Comparison of ENCODE assay signal across 26 cellular contexts in the genomic region with DNA sequence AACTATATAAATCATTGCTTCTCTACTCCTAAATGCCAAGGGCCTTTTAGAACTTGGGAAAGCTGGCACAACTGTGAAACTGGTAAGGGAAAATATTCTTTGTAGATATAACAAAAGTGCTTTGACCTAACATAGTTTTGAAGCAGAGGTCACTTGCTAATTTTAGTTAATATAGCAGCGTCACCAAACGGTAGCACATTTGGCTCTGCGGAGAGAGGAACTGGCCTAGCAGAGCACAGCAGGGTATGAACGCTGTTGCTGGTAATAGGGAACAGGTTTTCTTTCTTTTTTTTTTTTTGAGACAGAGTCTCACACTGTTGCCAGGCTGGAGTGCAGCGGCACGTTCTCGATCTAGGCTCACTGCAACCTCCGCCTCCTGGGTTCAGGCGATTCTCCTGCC.
DNase-seq lines count a peak whose midpoint lies in the region; ATAC-seq and TF ChIP-seq lines count a peak whose summit lies in the region.
"Had no signal": no experiment of that assay in that cellular context is flagged by ENCODE, and none has a peak within 500 bp of the region (broad histone marks: within the 10 kb centered on the region; RNA-seq: fewer than 3 reads in every experiment).

No MANE protein-coding gene starts in this region.

- H3K4me2 ChIP-seq in PC-9: no peak overlapping the region
- no peak overlapping the region for H3K4me2 ChIP-seq in Karpas-422 (ENCODE audit: low read depth, low read length, poor library complexity, severe bottlenecking)

- H3K9me3 Mint-ChIP-seq in activated T-cell treated with anti-CD3 and anti-CD28 coated beads, Interleukin-2, amount 50 U/mL, for 24 hours: no peaks in the 10 kb centered on the region
- H3K9me3 Mint-ChIP-seq: activated naive CD8-positive, alpha-beta T cell treated with anti-CD3 and anti-CD28 coated beads, Interleukin-2, amount 10 ng/mL, durations not matched to agents 7 days and 5 days; CD4-positive, alpha-beta memory T cell; stimulated activated naive CD8-positive, alpha-beta T cell treated with anti-CD3 and anti-CD28 coated beads, Interleukin-15, amount 100 ng/mL, for 72 hours; T-helper 2 cell treated with Interferon-gamma antibody and Interleukin-4, amounts not matched to agents 5 μg/mL and 100 μg/mL, for 36 hours had no signal

- no peak overlapping the region for H3K27ac Mint-ChIP-seq in activated T-cell treated with anti-CD3 and anti-CD28 coated beads, Interleukin-2, amount 50 U/mL, for 24 hours
- H3K27ac Mint-ChIP-seq: activated CD4-positive, alpha-beta T cell treated with anti-CD3 and anti-CD28 coated beads for 36 hours; activated naive CD8-positive, alpha-beta T cell treated with anti-CD3 and anti-CD28 coated beads, Interleukin-2, amount 10 ng/mL, durations not matched to agents 7 days and 5 days; CD4-positive, alpha-beta memory T cell; stimulated activated naive CD8-positive, alpha-beta T cell treated with anti-CD3 and anti-CD28 coated beads, Interleukin-15, amount 100 ng/mL, for 72 hours; T-helper 2 cell treated with Interferon-gamma antibody and Interleukin-4, amounts not matched to agents 5 μg/mL and 100 μg/mL, for 36 hours had no signal

- TF ChIP-seq CTCF in AG10803 (conservative IDR thresholded peaks at IDR 0.05; ENCODE audit: low read length) (no peak), PC-9 (conservative IDR thresholded peaks at IDR 0.05) (no peak), cardiac muscle cell (IDR thresholded peaks at IDR 0.05; ENCODE audit: low read depth, low read length) (no peak), lung (IDR thresholded peaks at IDR 0.05; ENCODE audit: control extremely low read depth, extremely low read depth) (no peak)

- H3K27ac ChIP-seq in PC-9 (no peak overlapping the region), cardiac muscle cell (peak overlapping the region; percentile 24), lung (ENCODE audit: low read depth in 1 of 2, low read length in 1 of 2) (peak overlapping the region in 1 of 2 donors; percentile 89), Karpas-422 (ENCODE audit: low read length) (no peak overlapping the region)
- H3K27ac ChIP-seq: dorsolateral prefrontal cortex, neutrophil, prostate gland, RWPE1 had no signal

- BruUV-seq in PC-9 (replicated peaks; lab: Mats Ljungman, UMichigan): no TSS peak

- no peaks in the 10 kb centered on the region for H3K79me2 ChIP-seq in PC-9 (ENCODE audit: low read depth)
- no peaks in the 10 kb centered on the region for H3K79me2 ChIP-seq in Karpas-422 (ENCODE audit: low read length)

- no peaks in the 10 kb centered on the region for H3K27me3 ChIP-seq in PC-9 (ENCODE audit: insufficient read depth, low read depth)
- H3K27me3 ChIP-seq in cardiac muscle cell: no peaks in the 10 kb centered on the region
- no peaks in the 10 kb centered on the region for H3K27me3 ChIP-seq in lung (ENCODE audit: control insufficient read depth, insufficient read depth)
- H3K27me3 ChIP-seq in Karpas-422 (ENCODE audit: low read length): no peaks in the 10 kb centered on the region
- H3K27me3 ChIP-seq: dorsolateral prefrontal cortex, neutrophil had no signal

- H2AFZ ChIP-seq in PC-9 (peak overlapping the region; percentile 61), Karpas-422 (ENCODE audit: low read length) (no peak overlapping the region)

- H3K36me3 ChIP-seq in PC-9 (ENCODE audit: low read depth): no peaks in the 10 kb centered on the region
- no peaks in the 10 kb centered on the region for H3K36me3 ChIP-seq in cardiac muscle cell
- H3K36me3 ChIP-seq in lung (ENCODE audit: control insufficient read depth in 2 of 2, insufficient read depth in 2 of 2, low read length in 2 of 2): no peaks in the 10 kb centered on the region
- no peaks in the 10 kb centered on the region for H3K36me3 ChIP-seq in Karpas-422 (ENCODE audit: insufficient read depth, low read length)
- H3K36me3 ChIP-seq: neutrophil, prostate gland had no signal

- intact Hi-C loops in PC-9 (cut with micrococcal nuclease; ENCODE audit: unreplicated experiment): no loop called here

- no peaks in the 10 kb centered on the region for H3K9me2 ChIP-seq in PC-9 (ENCODE audit: insufficient read depth)
- no peaks in the 10 kb centered on the region for H3K9me2 ChIP-seq in Karpas-422 (replicated peaks; ENCODE audit: insufficient read depth, low read length)

- no peak overlapping the region for H3K4me3 Mint-ChIP-seq in activated T-cell treated with anti-CD3 and anti-CD28 coated beads, Interleukin-2, amount 50 U/mL, for 24 hours
- H3K4me3 Mint-ChIP-seq: activated CD4-positive, alpha-beta T cell treated with anti-CD3 and anti-CD28 coated beads for 36 hours; activated naive CD8-positive, alpha-beta T cell treated with anti-CD3 and anti-CD28 coated beads, Interleukin-2, amount 10 ng/mL, durations not matched to agents 7 days and 5 days; CD4-positive, alpha-beta memory T cell; stimulated activated naive CD8-positive, alpha-beta T cell treated with anti-CD3 and anti-CD28 coated beads, Interleukin-15, amount 100 ng/mL, for 72 hours; T-helper 2 cell treated with Interferon-gamma antibody and Interleukin-4, amounts not matched to agents 5 μg/mL and 100 μg/mL, for 36 hours had no signal

- H3F3A ChIP-seq in PC-9 (ENCODE audit: insufficient read depth, low read depth): no peaks in the 10 kb centered on the region

- H3K4me1 Mint-ChIP-seq in activated T-cell treated with anti-CD3 and anti-CD28 coated beads, Interleukin-2, amount 50 U/mL, for 24 hours (ENCODE audit: low read depth): peaks cover 4% of the 10 kb centered on the region
- H3K4me1 Mint-ChIP-seq: activated naive CD8-positive, alpha-beta T cell treated with anti-CD3 and anti-CD28 coated beads, Interleukin-2, amount 10 ng/mL, durations not matched to agents 7 days and 5 days; CD4-positive, alpha-beta memory T cell; stimulated activated naive CD8-positive, alpha-beta T cell treated with anti-CD3 and anti-CD28 coated beads, Interleukin-15, amount 100 ng/mL, for 72 hours had no signal

- no peaks in the 10 kb centered on the region for H3K36me3 Mint-ChIP-seq in activated T-cell treated with anti-CD3 and anti-CD28 coated beads, Interleukin-2, amount 50 U/mL, for 24 hours (ENCODE audit: low read depth)
- H3K36me3 Mint-ChIP-seq: activated naive CD8-positive, alpha-beta T cell treated with anti-CD3 and anti-CD28 coated beads, Interleukin-2, amount 10 ng/mL, durations not matched to agents 7 days and 5 days; CD4-positive, alpha-beta memory T cell had no signal

- H3K9me3 ChIP-seq in PC-9 (ENCODE audit: insufficient read depth, low read depth): no peaks in the 10 kb centered on the region
- H3K9me3 ChIP-seq in cardiac muscle cell (ENCODE audit: low read depth): no peaks in the 10 kb centered on the region
- no peaks in the 10 kb centered on the region for H3K9me3 ChIP-seq in lung (ENCODE audit: control insufficient read depth in 2 of 2, insufficient read depth in 1 of 2, low read length in 1 of 2)
- no peaks in the 10 kb centered on the region for H3K9me3 ChIP-seq in Karpas-422 (ENCODE audit: low read length)
- H3K9me3 ChIP-seq: neutrophil, prostate gland had no signal

- no peak overlapping the region for H3K9ac ChIP-seq in Karpas-422 (ENCODE audit: low read length)

- peaks cover 16% of the 10 kb centered on the region for H3K27me3 Mint-ChIP-seq in activated T-cell treated with anti-CD3 and anti-CD28 coated beads, Interleukin-2, amount 50 U/mL, for 24 hours

- no peaks in the 10 kb centered on the region for H4K20me1 ChIP-seq in PC-9 (ENCODE audit: insufficient read depth)
- no peaks in the 10 kb centered on the region for H4K20me1 ChIP-seq in Karpas-422 (ENCODE audit: insufficient read depth, low read depth, low read length)

- H3K4me1 ChIP-seq in PC-9 (replicated peaks; ENCODE audit: insufficient read depth) (no peaks in the 10 kb centered on the region), cardiac muscle cell (ENCODE audit: low read depth) (peaks cover 11% of the 10 kb centered on the region), lung (ENCODE audit: control insufficient read depth in 2 of 2, insufficient read depth in 2 of 2, low read length in 2 of 2) (peaks cover 0 to 9% of the 10 kb centered on the region in 2 donors), Karpas-422 (ENCODE audit: low read length) (no peaks in the 10 kb centered on the region)
- H3K4me1 ChIP-seq: prostate gland had no signal

- POLR2A ChIA-PET in PC-9 (lab: Charles Lee; ENCODE audit: unreplicated experiment): no interaction called here

- ATAC-seq in lung (ENCODE audit: insufficient read depth, low FRiP score) (peak; percentile 27), HG02571 (IDR thresholded peaks at IDR 0.05; ENCODE audit: unreplicated experiment) (no peak)
- ATAC-seq: activated CD4-positive, alpha-beta T cell treated with anti-CD3 and anti-CD28 coated beads for 36 hours; stimulated activated naive CD8-positive, alpha-beta T cell treated with anti-CD3 and anti-CD28 coated beads, Interleukin-15, amount 100 ng/mL, for 72 hours had no signal

- CTCF ChIA-PET in PC-9 (lab: Charles Lee): no interaction called here

- H3K4me3 ChIP-seq in AG10803 (ENCODE audit: low read length) (no peak overlapping the region), PC-9 (no peak overlapping the region), cardiac muscle cell (no peak overlapping the region), lung (no peak overlapping the region), Karpas-422 (ENCODE audit: low read length) (no peak overlapping the region)
- H3K4me3 ChIP-seq: dorsolateral prefrontal cortex, prostate gland had no signal

- DNase-seq in AG10803 (ENCODE audit: low read depth): peak; percentile 3
- no peak for DNase-seq in PC-9
- DNase-seq in cardiac muscle cell (ENCODE audit: low read depth in 1 of 2, low spot score in 1 of 2): peak in 1 of 2 donors; percentile 27
- DNase-seq in lung (ENCODE audit: low spot score): no peak
- no peak for DNase-seq in activated T-cell treated with anti-CD3 and anti-CD28 coated beads, Interleukin-2, amount 50 U/mL, for 24 hours
- DNase-seq in Karpas-422: no peak
- DNase-seq in amygdala (lab: John Stamatoyannopoulos, UW): no peak
- DNase-seq: activated CD4-positive, alpha-beta T cell treated with anti-CD3 and anti-CD28 coated beads for 36 hours; activated gamma-delta T cell; activated naive CD8-positive, alpha-beta T cell treated with anti-CD3 and anti-CD28 coated beads, Interleukin-2, amount 10 ng/mL, durations not matched to agents 7 days and 5 days; AML-193; CD4-positive, alpha-beta memory T cell; dorsolateral prefrontal cortex; GOT3; head of caudate nucleus; mesendoderm; NCI-H1417; NCI-H2081; NCI-H226; NCI-H69; stimulated activated naive CD8-positive, alpha-beta T cell treated with anti-CD3 and anti-CD28 coated beads, Interleukin-15, amount 100 ng/mL, for 72 hours had no signal

- 58 to 76% methylated on average over 9 of the region's 9 CpGs for WGBS in lung, 2 donors
